8 cellular contexts compared by ENCODE assay signal in the genomic region with DNA sequence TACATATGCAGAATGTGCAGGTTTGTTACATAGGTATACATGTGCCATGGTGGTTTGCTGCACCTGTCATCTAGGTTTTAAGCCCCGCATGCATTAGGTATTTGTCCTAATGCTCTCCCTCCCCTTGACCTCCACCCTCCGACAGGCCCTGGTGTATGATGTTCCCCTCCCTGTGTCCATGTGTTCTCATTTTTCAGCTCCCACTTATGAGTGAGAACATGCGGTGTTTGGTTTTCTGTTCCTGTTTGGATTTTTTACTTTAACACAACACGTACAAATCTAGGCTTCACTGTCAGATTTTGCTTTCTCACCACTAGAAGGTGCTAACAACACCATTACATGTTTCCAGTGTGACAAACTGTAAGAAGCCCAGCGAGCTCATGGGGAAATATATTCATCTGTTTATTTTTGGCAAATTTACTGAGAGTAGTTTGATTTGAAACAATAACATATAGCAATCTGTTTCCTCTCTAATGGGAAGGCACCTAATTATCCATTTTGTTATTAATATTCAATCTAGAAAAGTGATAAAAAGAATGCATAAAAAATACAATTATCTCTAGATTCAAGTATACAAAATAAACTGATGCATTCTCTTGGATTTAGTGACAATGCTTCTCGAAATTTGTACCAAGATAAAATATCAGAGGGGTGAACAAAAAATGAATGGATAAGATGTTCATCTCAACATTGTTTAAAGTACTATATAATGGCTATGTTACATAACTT. TPM values are rescaled to one million over a fixed set of nuclear protein-coding genes. Genes with fewer than 3 reads are reported as not detected.
DNase-seq lines count a peak whose midpoint lies in the region; ATAC-seq and TF ChIP-seq lines count a peak whose summit lies in the region.

No MANE protein-coding gene starts in this region.

- no peaks in the 10 kb centered on the region for H3K9me3 Mint-ChIP-seq in natural killer cell

- DNase-seq in NCI-H1417 (lab: John Stamatoyannopoulos, UW), result peak in 2 of 3 experiments; percentile 16 to 50
- no peak for DNase-seq in NCI-H1417 treated with DMSO at 0.1 percent for 48 hours (lab: John Stamatoyannopoulos, UW)
- DNase-seq in SHP77 treated with DMSO at 0.1 percent for 48 hours (lab: John Stamatoyannopoulos, UW), result peak; percentile 3
- no peak for DNase-seq in effector memory CD4-positive, alpha-beta T cell
- DNase-seq in natural killer cell, result no peak
- no peak for DNase-seq in OCI-M2 (lab: John Stamatoyannopoulos, UW; ENCODE audit: unreplicated experiment)

- H3K36me3 Mint-ChIP-seq in natural killer cell, result no peaks in the 10 kb centered on the region

- H3K27me3 ChIP-seq in effector memory CD4-positive, alpha-beta T cell (replicated peaks; ENCODE audit: control insufficient read depth, insufficient read depth, low read length, poor library complexity, severe bottlenecking), result no peaks in the 10 kb centered on the region

- peak; percentile 92 for ATAC-seq in GM19468 (IDR thresholded peaks at IDR 0.05; ENCODE audit: extremely low read depth, unreplicated experiment)
- ATAC-seq in HG03442 (IDR thresholded peaks at IDR 0.05; ENCODE audit: unreplicated experiment), result peak; percentile 92
- peak; percentile 91 to 97 (median 96) for ATAC-seq in natural killer cell

- H3K4me1 Mint-ChIP-seq in natural killer cell, result peaks cover 5% of the 10 kb centered on the region in 2 donors

- H3K4me1 ChIP-seq in effector memory CD4-positive, alpha-beta T cell (ENCODE audit: control insufficient read depth, insufficient read depth, low read length, poor library complexity, severe bottlenecking), result peaks cover 5% of the 10 kb centered on the region

- no peaks in the 10 kb centered on the region for H3K27me3 Mint-ChIP-seq in natural killer cell (ENCODE audit: low read depth in 2 of 2)

- H3K4me3 ChIP-seq in effector memory CD4-positive, alpha-beta T cell (ENCODE audit: insufficient read depth, low read depth, low read length, poor library complexity, severe bottlenecking), result peak overlapping the region; percentile 24

- H3K27ac ChIP-seq in effector memory CD4-positive, alpha-beta T cell (ENCODE audit: insufficient read depth, low read length, poor library complexity, severe bottlenecking), result peak overlapping the region; percentile 59

- intact Hi-C loops in natural killer cell (cut with micrococcal nuclease), result loop anchor here (1.0 to 2.0 kb wide), 2 partner anchors 23 to 53 kb away; a partner anchor contains a TSS

- peak; percentile 75 for TF ChIP-seq CTCF in natural killer cell (IDR thresholded peaks at IDR 0.05)

- no peaks in the 10 kb centered on the region for H3K9me3 ChIP-seq in effector memory CD4-positive, alpha-beta T cell (ENCODE audit: control insufficient read depth, low read length)

- H3K27ac Mint-ChIP-seq in natural killer cell, result peak overlapping the region; percentile 22 to 82

- H3K4me3 Mint-ChIP-seq in natural killer cell, result peak overlapping the region; percentile 89

- no peaks in the 10 kb centered on the region for H3K36me3 ChIP-seq in effector memory CD4-positive, alpha-beta T cell (ENCODE audit: control insufficient read depth, insufficient read depth, low read length)

RNA-seq across cellular contexts. Expression of a gene that starts 23.2 kb away (rescaled TPM):
- total RNA-seq in natural killer cell, result 10 to 100 TPM; 14.2 to 92.3 (median 20.1) TPM

RNA-seq across cellular contexts. Expression of a gene that starts 53.0 kb away (rescaled TPM):
- total RNA-seq in natural killer cell, result 100 to 1,000 TPM in 2 of 3 donors, 10 to 100 TPM in 1; 92.2 to 146 (median 111) TPM

Comparison
In these comparisons a context has a peak if more than half of its experiments do, and no peak if none do; other contexts are left out.
1. DNase-seq: peak in NCI-H1417 (2 of 3) and SHP77 treated with DMSO at 0.1 percent for 48 hours (single experiment); none in NCI-H1417 treated with DMSO at 0.1 percent for 48 hours (single experiment), effector memory CD4-positive, alpha-beta T cell (0 of 3), natural killer cell (single experiment) and OCI-M2 (single experiment).
2. Peak in every context shown above with its lines, with median percentiles within 50 percentile points of each other: ATAC-seq.